ENCODE assay signal across 8 cellular contexts in the genomic region with DNA sequence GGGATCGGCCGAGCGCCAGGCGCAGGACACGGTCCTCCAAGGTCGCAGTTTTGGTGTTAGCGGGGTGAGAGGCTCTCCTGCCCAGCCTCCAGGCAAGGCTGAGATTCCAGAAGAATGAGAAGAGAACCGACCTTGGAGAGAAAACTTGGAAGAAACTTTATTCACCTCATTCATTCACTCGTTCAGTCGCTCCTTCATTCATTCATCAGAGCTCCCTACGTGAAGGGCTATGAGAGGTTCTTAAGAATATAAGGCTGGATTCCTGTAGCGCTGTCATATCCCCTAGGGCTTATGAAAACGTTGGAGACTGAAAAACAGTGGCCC. TPM values are rescaled to one million over a fixed set of nuclear protein-coding genes. Genes with fewer than 3 reads are reported as not detected.
DNase-seq lines count a peak whose midpoint lies in the region; ATAC-seq and TF ChIP-seq lines count a peak whose summit lies in the region.

No MANE protein-coding gene starts in this region.

- intact Hi-C loops in CD8-positive, alpha-beta T cell (cut with DNase I, micrococcal nuclease) = loop anchor here (2.0 to 10.0 kb wide), 5 partner anchors 113 to 237 kb away; a partner anchor contains a TSS

- peaks cover 5% of the 10 kb centered on the region for H3K4me1 ChIP-seq in CD8-positive, alpha-beta T cell (ENCODE audit: insufficient read depth, low read length)
- peaks cover 12 to 21% of the 10 kb centered on the region in 2 donors for H3K4me1 ChIP-seq in neuronal stem cell (ENCODE audit: control insufficient read depth in 2 of 2, insufficient read depth in 1 of 2, low read depth in 1 of 2, low read length in 2 of 2)

- peak overlapping the region; percentile 97 for H2AFZ ChIP-seq in neuronal stem cell (ENCODE audit: low read length)

- no peak for DNase-seq in CD8-positive, alpha-beta T cell
- no peak for DNase-seq in NB4 (ENCODE audit: low read depth)
- no peak for DNase-seq in effector memory CD8-positive, alpha-beta T cell
- DNase-seq in neuronal stem cell (ENCODE audit: low spot score) = no peak
- DNase-seq in 8988T = no peak
- no peak for DNase-seq in NCI-H510A treated with DMSO at 0.1 percent for 48 hours (lab: John Stamatoyannopoulos, UW)

- no peaks in the 10 kb centered on the region for H3K36me3 ChIP-seq in CD8-positive, alpha-beta T cell (ENCODE audit: insufficient read depth, low read length)
- no peaks in the 10 kb centered on the region for H3K36me3 ChIP-seq in neuronal stem cell (replicated peaks in 1 of 2; ENCODE audit: control insufficient read depth in 2 of 2, insufficient read depth in 2 of 2, low read length in 2 of 2)

- H3K9me3 ChIP-seq in CD8-positive, alpha-beta T cell (ENCODE audit: low read length) = no peaks in the 10 kb centered on the region
- no peaks in the 10 kb centered on the region for H3K9me3 ChIP-seq in neuronal stem cell (replicated peaks in 1 of 2; ENCODE audit: control insufficient read depth in 2 of 2, insufficient read depth in 1 of 2, low read depth in 1 of 2, low read length in 2 of 2)

- no peak overlapping the region for H2BK15ac ChIP-seq in neuronal stem cell (ENCODE audit: low read length)

- H4K8ac ChIP-seq in neuronal stem cell (ENCODE audit: low read depth, low read length) = peak overlapping the region; percentile 43

- H3K27me3 ChIP-seq in CD8-positive, alpha-beta T cell (ENCODE audit: insufficient read depth, low read length) = peaks cover 8% of the 10 kb centered on the region
- H3K27me3 ChIP-seq in neuronal stem cell (ENCODE audit: control insufficient read depth in 3 of 3, insufficient read depth in 3 of 3, low read depth in 1 of 3, low read length in 3 of 3) = no peaks in the 10 kb centered on the region

- peaks cover 4% of the 10 kb centered on the region for H3K36me3 Mint-ChIP-seq in CD8-positive, alpha-beta T cell
- H3K36me3 Mint-ChIP-seq in effector memory CD8-positive, alpha-beta T cell (ENCODE audit: insufficient read depth) = no peaks in the 10 kb centered on the region

- H3K23ac ChIP-seq in neuronal stem cell (ENCODE audit: low read depth, low read length, poor library complexity) = no peak overlapping the region

- POLR2A ChIA-PET in CD8-positive, alpha-beta T cell (lab: Charles Lee) = no interaction called here

- H3K9ac ChIP-seq in neuronal stem cell (ENCODE audit: low read depth, low read length, poor library complexity) = peak overlapping the region; percentile 84

- H3K4me3 ChIP-seq in CD8-positive, alpha-beta T cell (ENCODE audit: low read depth, low read length) = peak overlapping the region; percentile 89
- H3K4me3 ChIP-seq in NB4 (ENCODE audit: low read depth, low read length) = peak overlapping the region; percentile 44
- H3K4me3 ChIP-seq in neuronal stem cell (ENCODE audit: low read length in 2 of 2) = peak overlapping the region; percentile 82 to 97

- H2BK5ac ChIP-seq in neuronal stem cell (ENCODE audit: low read length) = peak overlapping the region; percentile 82

- no peak for TF ChIP-seq POLR2A in NB4 (IDR thresholded peaks at IDR 0.05; ENCODE audit: extremely low read depth, insufficient read length)

- no peak overlapping the region for H3K14ac ChIP-seq in neuronal stem cell (ENCODE audit: low read length)

- CTCF ChIA-PET in CD8-positive, alpha-beta T cell (lab: Charles Lee) = no interaction called here

- no peak overlapping the region for H2AK5ac ChIP-seq in neuronal stem cell (ENCODE audit: low read depth, low read length)

- H3K4ac ChIP-seq in neuronal stem cell (ENCODE audit: low read length) = no peak overlapping the region

- H3K4me1 Mint-ChIP-seq in CD8-positive, alpha-beta T cell (ENCODE audit: low read depth) = peaks cover 15% of the 10 kb centered on the region
- H3K4me1 Mint-ChIP-seq in effector memory CD8-positive, alpha-beta T cell (ENCODE audit: low read depth in 2 of 2) = peaks cover 8 to 11% of the 10 kb centered on the region in 2 donors

- peak overlapping the region; percentile 95 for H3K18ac ChIP-seq in neuronal stem cell (ENCODE audit: low read length)

- no peaks in the 10 kb centered on the region for H3K9me3 Mint-ChIP-seq in CD8-positive, alpha-beta T cell
- H3K9me3 Mint-ChIP-seq in effector memory CD8-positive, alpha-beta T cell = no peaks in the 10 kb centered on the region

- H3K79me1 ChIP-seq in neuronal stem cell (ENCODE audit: low read depth, low read length) = peaks cover 4% of the 10 kb centered on the region

- no peak for ATAC-seq in CD8-positive, alpha-beta T cell
- ATAC-seq in effector memory CD8-positive, alpha-beta T cell (replicated peaks) = no peak
- no peak for ATAC-seq in HG03520 (IDR thresholded peaks at IDR 0.05; ENCODE audit: unreplicated experiment)
- no peak for ATAC-seq in HG03469 (IDR thresholded peaks at IDR 0.05; ENCODE audit: unreplicated experiment)

- no peak for TF ChIP-seq CTCF in CD8-positive, alpha-beta T cell (IDR thresholded peaks at IDR 0.05)
- TF ChIP-seq CTCF in NB4 (IDR thresholded peaks at IDR 0.05; ENCODE audit: low read depth, low read length) = no peak

- H3K27ac Mint-ChIP-seq in CD8-positive, alpha-beta T cell = no peak overlapping the region
- no peak overlapping the region for H3K27ac Mint-ChIP-seq in effector memory CD8-positive, alpha-beta T cell

- no peak overlapping the region for H2BK12ac ChIP-seq in neuronal stem cell (ENCODE audit: low read length)

- peak overlapping the region; percentile 93 for H3K4me2 ChIP-seq in neuronal stem cell (ENCODE audit: insufficient read depth, low read length, poor library complexity, severe bottlenecking)

- peak overlapping the region; percentile 98 for H3K4me3 Mint-ChIP-seq in CD8-positive, alpha-beta T cell
- H3K4me3 Mint-ChIP-seq in effector memory CD8-positive, alpha-beta T cell = peak overlapping the region; percentile 87 to 91

- H2BK120ac ChIP-seq in neuronal stem cell (ENCODE audit: low read depth, low read length) = no peak overlapping the region

- peak overlapping the region; percentile 26 for H3K27ac ChIP-seq in CD8-positive, alpha-beta T cell (ENCODE audit: low read depth, low read length)
- peak overlapping the region; percentile 98 for H3K27ac ChIP-seq in neuronal stem cell (replicated peaks; ENCODE audit: low read length)

- no CpG with 5 or more reads among the region's 13 CpGs for WGBS in neuronal stem cell (ENCODE audit: extremely low coverage in 2 of 2, insufficient read length in 2 of 2, insufficient replicate concordance in 1 of 2), 2 donors

- H4K91ac ChIP-seq in neuronal stem cell (ENCODE audit: low read depth, low read length, poor library complexity) = no peak overlapping the region

- peaks cover 38% of the 10 kb centered on the region for H3K27me3 Mint-ChIP-seq in CD8-positive, alpha-beta T cell (ENCODE audit: low read depth)
- H3K27me3 Mint-ChIP-seq in effector memory CD8-positive, alpha-beta T cell = peaks cover 65 to 72% of the 10 kb centered on the region in 2 donors

RNA-seq across cellular contexts. Expression of a gene that starts 1.0 kb away (rescaled TPM):
- total RNA-seq in CD8-positive, alpha-beta T cell = 1 to 10 TPM in 1 of 2 experiments, under 1 TPM in 1; 0.89 to 1.1 TPM
- 81.5 TPM for polyA plus RNA-seq in neuronal stem cell (2013, experiment 1 of 2)
- 78.9 TPM for polyA plus RNA-seq in neuronal stem cell (2013, experiment 2 of 2)
